ENCODE assay signal across 8 cellular contexts in the genomic region with DNA sequence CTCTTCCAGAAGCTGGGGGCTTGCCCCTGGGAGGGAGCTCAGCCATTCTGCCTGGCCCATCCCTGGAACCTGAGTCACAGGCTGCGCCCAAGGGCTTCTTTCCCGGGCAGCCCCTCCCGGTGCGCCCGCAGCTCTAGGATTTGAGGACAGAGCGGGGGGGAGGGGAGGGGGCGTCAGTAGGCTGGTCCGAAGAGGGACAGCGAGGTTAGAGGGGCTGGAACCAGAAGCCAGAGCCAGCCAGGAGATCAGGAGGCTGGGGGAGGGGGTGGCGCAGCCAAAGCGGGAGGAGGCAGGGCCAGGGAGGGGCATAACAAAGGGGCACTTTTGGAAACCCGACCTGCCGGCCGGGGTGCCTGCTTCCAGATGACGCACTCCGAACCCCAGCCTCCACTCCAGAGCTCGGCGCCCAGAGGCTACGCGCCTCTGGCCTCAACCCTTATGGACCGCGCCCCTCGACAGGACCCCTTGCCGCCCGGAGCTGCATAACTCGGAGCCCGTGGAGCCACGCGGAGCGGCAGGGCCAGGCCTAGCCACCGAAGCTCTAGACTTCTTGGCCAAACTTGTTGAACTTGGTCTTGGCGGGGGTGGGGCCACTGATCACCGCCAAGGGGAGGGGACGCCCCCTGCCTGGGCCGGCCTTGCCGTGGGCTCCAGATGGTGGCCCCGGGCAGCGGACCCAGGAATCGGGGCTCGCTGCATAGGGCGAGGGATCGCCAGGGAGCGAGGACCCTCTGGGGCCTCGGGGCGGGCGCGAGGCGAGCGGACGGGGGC. TPM values are rescaled to one million over a fixed set of nuclear protein-coding genes. Genes with fewer than 3 reads are reported as not detected.
A peak's percentile ranks its signal among the peaks of the same experiment; 100 is the strongest.
DNase-seq lines count a peak whose midpoint lies in the region; ATAC-seq and TF ChIP-seq lines count a peak whose summit lies in the region.

No MANE protein-coding gene starts in this region.

- H2BK120ac ChIP-seq in IMR-90 (ENCODE audit: low read depth, low read length): peak overlapping the region; percentile 38; the same call in 1 of the 2 replicates

- DNase-seq in EL: peak; percentile 81
- peak; percentile 37 for DNase-seq in IMR-90
- DNase-seq in activated naive CD8-positive, alpha-beta T cell treated with anti-CD3 and anti-CD28 coated beads, Interleukin-2, amount 10 ng/mL, durations not matched to agents 7 days and 5 days: no peak
- peak; percentile 85 for DNase-seq in left ventricle myocardium superior
- no peak for DNase-seq in NCI-H1694 treated with DMSO at 0.1 percent for 48 hours (lab: John Stamatoyannopoulos, UW)
- DNase-seq in cerebellum (ENCODE audit: low spot score): no peak

- peak overlapping the region; percentile 94 for H3K4me2 ChIP-seq in IMR-90 (ENCODE audit: low read depth, low read length)

- H3K27me3 ChIP-seq in IMR-90 (ENCODE audit: control insufficient read depth, insufficient read depth, low read length) (no peaks in the 10 kb centered on the region), rectal smooth muscle tissue (ENCODE audit: control insufficient read depth, insufficient read depth, low read length) (peaks cover 5% of the 10 kb centered on the region)

- H3K27ac Mint-ChIP-seq in activated naive CD8-positive, alpha-beta T cell treated with anti-CD3 and anti-CD28 coated beads, Interleukin-2, amount 10 ng/mL, durations not matched to agents 7 days and 5 days: no peak overlapping the region

- CTCF ChIA-PET in IMR-90 (lab: Yijun Ruan, JAX): interaction anchor here (0.8 to 1.0 kb wide), 2 partner anchors 48 to 74 kb away, joined by 3 to 4 read pairs; no protein-coding TSS in a partner anchor

- H3K4me3 Mint-ChIP-seq in activated naive CD8-positive, alpha-beta T cell treated with anti-CD3 and anti-CD28 coated beads, Interleukin-2, amount 10 ng/mL, durations not matched to agents 7 days and 5 days: peak overlapping the region; percentile 42

- H3K9ac ChIP-seq in IMR-90 (ENCODE audit: low read depth, low read length) (peak overlapping the region; percentile 72), rectal smooth muscle tissue (ENCODE audit: low read length) (peak overlapping the region; percentile 32)

- H3K4ac ChIP-seq in IMR-90 (ENCODE audit: low read depth, low read length): peak overlapping the region; percentile 82

- H2BK15ac ChIP-seq in IMR-90 (ENCODE audit: low read depth, low read length): peak overlapping the region; percentile 21; the same call in 1 of the 3 replicates

- no peak overlapping the region for H2BK20ac ChIP-seq in IMR-90 (ENCODE audit: low read depth, low read length)

- H4K20me1 ChIP-seq in IMR-90 (ENCODE audit: insufficient read depth, low read length): peaks cover 4% of the 10 kb centered on the region; the same call in 1 of the 2 replicates

- peak overlapping the region; percentile 75 to 90 for H4K8ac ChIP-seq in IMR-90 (ENCODE audit: low read depth in 2 of 2, low read length in 2 of 2)

- POLR2A ChIA-PET in IMR-90 (lab: Charles Lee; ENCODE audit: unreplicated experiment): interaction anchor here (0.6 to 1.4 kb wide), 2 partner anchors 69 to 74 kb away, joined by 4 read pairs; no protein-coding TSS in a partner anchor
- POLR2A ChIA-PET in activated naive CD8-positive, alpha-beta T cell treated with anti-CD3 and anti-CD28 coated beads, Interleukin-2, amount 10 ng/mL, durations not matched to agents 7 days and 5 days (lab: Charles Lee): interaction anchor here (1.1 to 2.2 kb wide), 2 partner anchors 29 to 62 kb away, joined by 3 to 12 read pairs; partner anchors contain the start of gene DDB2

- H3K18ac ChIP-seq in IMR-90 (ENCODE audit: low read depth, low read length): peak overlapping the region; percentile 76

- H3K36me3 Mint-ChIP-seq in activated naive CD8-positive, alpha-beta T cell treated with anti-CD3 and anti-CD28 coated beads, Interleukin-2, amount 10 ng/mL, durations not matched to agents 7 days and 5 days: no peaks in the 10 kb centered on the region

- H2AK5ac ChIP-seq in IMR-90 (ENCODE audit: low read depth, low read length): peak overlapping the region; percentile 75

- no peak for TF ChIP-seq POLR2A in IMR-90 (IDR thresholded peaks at IDR 0.05; ENCODE audit: low read depth, low read length)

- no peaks in the 10 kb centered on the region for H3K9me3 Mint-ChIP-seq in activated naive CD8-positive, alpha-beta T cell treated with anti-CD3 and anti-CD28 coated beads, Interleukin-2, amount 10 ng/mL, durations not matched to agents 7 days and 5 days

- peaks cover 10% of the 10 kb centered on the region for H3K4me1 Mint-ChIP-seq in activated naive CD8-positive, alpha-beta T cell treated with anti-CD3 and anti-CD28 coated beads, Interleukin-2, amount 10 ng/mL, durations not matched to agents 7 days and 5 days

- peak overlapping the region; percentile 80 for H3K14ac ChIP-seq in IMR-90 (replicated peaks; ENCODE audit: low read depth, low read length)

- H3K4me3 ChIP-seq in IMR-90 (ENCODE audit: insufficient read depth, low read depth, low read length) (peak overlapping the region; percentile 94), rectal smooth muscle tissue (ENCODE audit: low read length) (peak overlapping the region; percentile 68)

- H3K36me3 ChIP-seq in IMR-90 (ENCODE audit: control insufficient read depth, insufficient read depth, low read length): peaks cover 7% of the 10 kb centered on the region; the same call in 1 of the 2 replicates
- H3K36me3 ChIP-seq in rectal smooth muscle tissue (ENCODE audit: control insufficient read depth, insufficient read depth, low read length): no peaks in the 10 kb centered on the region

- H2AK9ac ChIP-seq in IMR-90 (replicated peaks; ENCODE audit: low read depth, low read length, poor library complexity): peak overlapping the region; percentile 94

- H3K79me1 ChIP-seq in IMR-90 (ENCODE audit: low read depth in 1 of 2, low read length in 2 of 2): peaks cover 4 to 26% of the 10 kb centered on the region in 2 experiments; a peak in 2 of 4 replicates

- ATAC-seq in IMR-90 (ENCODE audit: low read depth) (peak; percentile 34), left ventricle myocardium superior (peak; percentile 56), HG02623 (IDR thresholded peaks at IDR 0.05; ENCODE audit: unreplicated experiment) (no peak)
- no peak for ATAC-seq in activated naive CD8-positive, alpha-beta T cell treated with anti-CD3 and anti-CD28 coated beads, Interleukin-2, amount 10 ng/mL, durations not matched to agents 7 days and 5 days (ENCODE audit: low read depth)

- H2AFZ ChIP-seq in IMR-90 (replicated peaks; ENCODE audit: low read length, poor library complexity): peak overlapping the region; percentile 95

- dilution Hi-C loops in IMR-90 (cut with HindIII; ENCODE audit: low sequenced_read_pairs, unreplicated experiment): no loop called here

- intact Hi-C loops in IMR-90 (cut with micrococcal nuclease): no loop called here
- intact Hi-C loops in left ventricle myocardium superior (cut with micrococcal nuclease): no loop called here

- H3K9me1 ChIP-seq in IMR-90 (ENCODE audit: insufficient read depth, low read length): no peaks in the 10 kb centered on the region

- no peak for TF ChIP-seq RAD21 in IMR-90 (IDR thresholded peaks at IDR 0.05; ENCODE audit: low read length)

- no peak overlapping the region; the same call in 1 of the 2 replicates for H3K56ac ChIP-seq in IMR-90 (ENCODE audit: extremely low read depth, insufficient read depth, low read length)

- H3K4me1 ChIP-seq in IMR-90 (ENCODE audit: control insufficient read depth, insufficient read depth, low read length): peaks cover 18% of the 10 kb centered on the region
- peaks cover 25% of the 10 kb centered on the region for H3K4me1 ChIP-seq in rectal smooth muscle tissue (ENCODE audit: control insufficient read depth, insufficient read depth, low read length)

- in situ Hi-C loops in IMR-90 (cut with MboI; ENCODE audit: low sequenced_read_pairs): no loop called here

- no TSS peak for BruUV-seq in IMR-90 (replicated peaks; lab: Mats Ljungman, UMichigan)

- H3K27me3 Mint-ChIP-seq in activated naive CD8-positive, alpha-beta T cell treated with anti-CD3 and anti-CD28 coated beads, Interleukin-2, amount 10 ng/mL, durations not matched to agents 7 days and 5 days: peaks cover 51% of the 10 kb centered on the region

- H4K5ac ChIP-seq in IMR-90 (ENCODE audit: low read depth, low read length): peak overlapping the region; percentile 94

- H3K23ac ChIP-seq in IMR-90 (ENCODE audit: low read depth, low read length): peak overlapping the region; percentile 69

- WGBS in IMR-90 (ENCODE audit: extremely low coverage in 2 of 2, insufficient read length in 1 of 2), 2 experiments: 1% methylated on average over 16 of the region's 50 CpGs; no CpG with 5 or more reads in 1 of the 2 experiments

- peak overlapping the region; percentile 83 for H3K27ac ChIP-seq in IMR-90 (ENCODE audit: insufficient read depth, low read length)
- peak overlapping the region; percentile 97 for H3K27ac ChIP-seq in rectal smooth muscle tissue (ENCODE audit: low read depth, low read length)

- H4K91ac ChIP-seq in IMR-90 (ENCODE audit: insufficient read depth, low read depth, low read length): peak overlapping the region; percentile 84

- TF ChIP-seq CTCF in IMR-90 (conservative IDR thresholded peaks at IDR 0.05; ENCODE audit: low read depth, low read length): no peak

- peak overlapping the region; percentile 53 for H2BK5ac ChIP-seq in IMR-90 (ENCODE audit: low read depth, low read length, poor library complexity, severe bottlenecking)

- H3K9me3 ChIP-seq in IMR-90 (ENCODE audit: control insufficient read depth, insufficient read depth, low read length): no peaks in the 10 kb centered on the region

RNA-seq across cellular contexts. Expression of gene PACSIN3, which starts 0.7 kb away (rescaled TPM):
- total RNA-seq in IMR-90 (2012; rRNA removed) (18.9 and 19.2 TPM in 2 replicates), left ventricle myocardium superior (150 TPM), cerebellum (2.5 TPM)
- polyA plus RNA-seq in IMR-90 (2012; rRNA removed): 21.1 and 24.5 TPM in 2 replicates
- polyA plus RNA-seq in IMR-90 (2012; cell fraction: cytosol; rRNA removed): 30.8 and 31.9 TPM in 2 replicates
- 22.7 and 43.7 TPM in 2 replicates for polyA plus RNA-seq in IMR-90 (2012; cell fraction: nucleus; rRNA removed; ENCODE audit: low replicate concordance)
- total RNA-seq in activated naive CD8-positive, alpha-beta T cell treated with anti-CD3 and anti-CD28 coated beads, Interleukin-2, amount 10 ng/mL, durations not matched to agents 7 days and 5 days: 1 to 10 TPM; 1.1 to 1.3 TPM

RNA-seq across cellular contexts. Expression of gene ARFGAP2, which starts 8.8 kb away (rescaled TPM):
- 87.8 and 114 TPM in 2 replicates for total RNA-seq in IMR-90 (2012; rRNA removed)
- 35.1 and 54.7 TPM in 2 replicates for polyA plus RNA-seq in IMR-90 (2012; rRNA removed)
- 39.1 and 42.9 TPM in 2 replicates for polyA plus RNA-seq in IMR-90 (2012; cell fraction: cytosol; rRNA removed)
- polyA plus RNA-seq in IMR-90 (2012; cell fraction: nucleus; rRNA removed; ENCODE audit: low replicate concordance): 145 and 146 TPM in 2 replicates
- 100 to 1,000 TPM; 108 to 113 TPM for total RNA-seq in activated naive CD8-positive, alpha-beta T cell treated with anti-CD3 and anti-CD28 coated beads, Interleukin-2, amount 10 ng/mL, durations not matched to agents 7 days and 5 days
- 48.0 TPM for total RNA-seq in left ventricle myocardium superior
- total RNA-seq in cerebellum: 93.0 TPM

RNA-seq across cellular contexts. Expression of gene DDB2, which starts 29.3 kb away (rescaled TPM):
- total RNA-seq in IMR-90 (2012; rRNA removed) (25.6 and 27.8 TPM in 2 replicates), left ventricle myocardium superior (9.5 TPM), cerebellum (8.2 TPM)
- polyA plus RNA-seq in IMR-90 (2012; rRNA removed): 33.5 and 33.6 TPM in 2 replicates
- polyA plus RNA-seq in IMR-90 (2012; cell fraction: cytosol; rRNA removed): 24.1 and 24.5 TPM in 2 replicates
- polyA plus RNA-seq in IMR-90 (2012; cell fraction: nucleus; rRNA removed; ENCODE audit: low replicate concordance): 77.2 and 160 TPM in 2 replicates
- total RNA-seq in activated naive CD8-positive, alpha-beta T cell treated with anti-CD3 and anti-CD28 coated beads, Interleukin-2, amount 10 ng/mL, durations not matched to agents 7 days and 5 days: 100 to 1,000 TPM; 178 to 181 TPM

Comparison
In these comparisons a context has a peak if more than half of its experiments do, and no peak if none do; other contexts are left out.
1. DNase-seq: peak in EL (single experiment), IMR-90 (single experiment) and left ventricle myocardium superior (single experiment); none in activated naive CD8-positive, alpha-beta T cell treated with anti-CD3 and anti-CD28 coated beads, Interleukin-2, amount 10 ng/mL, durations not matched to agents 7 days and 5 days (single experiment), NCI-H1694 treated with DMSO at 0.1 percent for 48 hours (single experiment) and cerebellum (single experiment).
2. ATAC-seq: peak in IMR-90 (single experiment) and left ventricle myocardium superior (single experiment); none in activated naive CD8-positive, alpha-beta T cell treated with anti-CD3 and anti-CD28 coated beads, Interleukin-2, amount 10 ng/mL, durations not matched to agents 7 days and 5 days (single experiment) and HG02623 (single experiment).